ENCODE assay signal across 8 cellular contexts in the genomic region with DNA sequence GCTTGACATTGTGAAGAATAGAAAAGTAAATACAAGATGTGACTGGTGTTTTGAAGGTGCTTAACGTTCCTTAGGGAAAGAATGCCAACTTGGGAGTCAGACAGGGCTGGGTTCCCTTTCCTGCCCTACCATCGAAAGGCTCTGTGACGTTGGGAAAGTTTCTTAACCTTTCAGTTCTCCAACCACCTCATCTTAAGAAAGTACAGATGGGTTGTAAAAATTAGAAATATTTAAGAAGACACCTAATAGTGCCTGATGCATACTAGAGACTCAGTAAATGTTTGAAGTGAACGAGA. TPM values are rescaled to one million over a fixed set of nuclear protein-coding genes. Genes with fewer than 3 reads are reported as not detected.
DNase-seq lines count a peak whose midpoint lies in the region; ATAC-seq and TF ChIP-seq lines count a peak whose summit lies in the region.

No MANE protein-coding gene starts in this region.

- peaks cover 12% of the 10 kb centered on the region; the same call in 1 of the 2 replicates for H3K36me3 ChIP-seq in Karpas-422 (ENCODE audit: insufficient read depth, low read length)
- H3K36me3 ChIP-seq in colonic mucosa: no peaks in the 10 kb centered on the region

- H3K27me3 Mint-ChIP-seq in naive thymus-derived CD8-positive, alpha-beta T cell: no peaks in the 10 kb centered on the region

- TF ChIP-seq CTCF in AG09309 (IDR thresholded peaks at IDR 0.05; ENCODE audit: control insufficient read depth, insufficient read depth, low read depth, low read length, missing control alignments) (no peak), colonic mucosa (IDR thresholded peaks at IDR 0.05) (no peak)

- peaks cover 27 to 69% (median 62%) of the 10 kb centered on the region in 4 donors for H3K4me1 Mint-ChIP-seq in naive thymus-derived CD8-positive, alpha-beta T cell

- H3K27ac ChIP-seq in Karpas-422 (ENCODE audit: low read length) (peak overlapping the region; percentile 60; the same call in 1 of the 2 replicates), colonic mucosa (peak overlapping the region; percentile 98)

- H3K36me3 Mint-ChIP-seq in naive thymus-derived CD8-positive, alpha-beta T cell: peaks cover 0 to 16% (median 0%) of the 10 kb centered on the region in 3 donors

- peaks cover 59% of the 10 kb centered on the region for H3K79me2 ChIP-seq in Karpas-422 (ENCODE audit: low read length)

- no peaks in the 10 kb centered on the region for H3K9me3 ChIP-seq in Karpas-422 (ENCODE audit: low read length)
- H3K9me3 ChIP-seq in colonic mucosa: no peaks in the 10 kb centered on the region

- no peak for ATAC-seq in naive thymus-derived CD8-positive, alpha-beta T cell
- ATAC-seq in GM18520 (IDR thresholded peaks at IDR 0.05; ENCODE audit: unreplicated experiment): no peak

- no peak overlapping the region for H2AFZ ChIP-seq in Karpas-422 (ENCODE audit: low read length)

- peaks cover 54% of the 10 kb centered on the region for H3K4me1 ChIP-seq in Karpas-422 (ENCODE audit: low read length)
- H3K4me1 ChIP-seq in colonic mucosa: peaks cover 16% of the 10 kb centered on the region

- peak overlapping the region; percentile 68 to 95 (median 92) for H3K27ac Mint-ChIP-seq in naive thymus-derived CD8-positive, alpha-beta T cell

- no peaks in the 10 kb centered on the region for H3K9me2 ChIP-seq in Karpas-422 (replicated peaks; ENCODE audit: insufficient read depth, low read length)

- no peak for DNase-seq in AG09309 (ENCODE audit: low read depth)
- DNase-seq in Karpas-422: no peak
- DNase-seq in colonic mucosa: no peak
- DNase-seq in naive thymus-derived CD8-positive, alpha-beta T cell: no peak
- no peak for DNase-seq in activated gamma-delta T cell treated with Interleukin-2 at 50 U/mL for 16 hours
- no peak for DNase-seq in NCI-H1694 (lab: John Stamatoyannopoulos, UW)
- no peak for DNase-seq in NOMO-1 treated with dmso at 0.1 percent for 144 hours (lab: John Stamatoyannopoulos, UW; ENCODE audit: unreplicated experiment)

- no peaks in the 10 kb centered on the region for H3K9me3 Mint-ChIP-seq in naive thymus-derived CD8-positive, alpha-beta T cell

- H3K4me2 ChIP-seq in Karpas-422 (ENCODE audit: low read depth, low read length, poor library complexity, severe bottlenecking): peak overlapping the region; percentile 92

- intact Hi-C loops in colonic mucosa (cut with DNase I): no loop called here

- POLR2A ChIA-PET in naive thymus-derived CD8-positive, alpha-beta T cell (lab: Charles Lee): interaction anchor here (0.5 to 3.8 kb wide), 12 partner anchors 8 to 209 kb away, joined by 3 to 60 read pairs (median 8); a partner anchor contains a TSS

- H3K9ac ChIP-seq in Karpas-422 (ENCODE audit: low read length) (peak overlapping the region; percentile 95), colonic mucosa (ENCODE audit: low read depth in 2 of 2, low read length in 2 of 2) (peak overlapping the region; percentile 70 to 97)

- H3K4me3 ChIP-seq in AG09309 (ENCODE audit: control insufficient read depth, low read depth, low read length): peak overlapping the region; percentile 91
- H3K4me3 ChIP-seq in Karpas-422 (ENCODE audit: low read length): peak overlapping the region; percentile 79
- H3K4me3 ChIP-seq in colonic mucosa: peak overlapping the region; percentile 97

- peak overlapping the region; percentile 85 to 95 (median 90) for H3K4me3 Mint-ChIP-seq in naive thymus-derived CD8-positive, alpha-beta T cell

- peaks cover 24% of the 10 kb centered on the region for H4K20me1 ChIP-seq in Karpas-422 (ENCODE audit: insufficient read depth, low read depth, low read length)

- H3K27me3 ChIP-seq in Karpas-422 (ENCODE audit: low read length) (no peaks in the 10 kb centered on the region), colonic mucosa (no peaks in the 10 kb centered on the region)

RNA-seq across cellular contexts. Expression of a gene that starts 1.1 kb away (rescaled TPM):
- total RNA-seq in Karpas-422 (2014; rRNA removed; shearing (Covaris generic); ENCODE audit: low replicate concordance): 47.6 and 53.4 TPM in 2 replicates
- 10 to 100 TPM; 64.6 to 65.6 TPM for total RNA-seq in colonic mucosa
- 10 to 100 TPM; 64.6 to 73.3 TPM for total RNA-seq in naive thymus-derived CD8-positive, alpha-beta T cell
- polyA plus RNA-seq in naive thymus-derived CD8-positive, alpha-beta T cell: 10 to 100 TPM; 17.2 to 29.3 (median 22.6) TPM

RNA-seq across cellular contexts. Expression of a gene that starts 6.1 kb away (rescaled TPM):
- total RNA-seq in Karpas-422 (2014; rRNA removed; shearing (Covaris generic); ENCODE audit: low replicate concordance): 50.5 and 64.1 TPM in 2 replicates
- total RNA-seq in colonic mucosa: 100 to 1,000 TPM in 1 of 2 donors, 10 to 100 TPM in 1; 52.4 to 108 TPM
- total RNA-seq in naive thymus-derived CD8-positive, alpha-beta T cell: 10 to 100 TPM; 50.5 to 52.6 TPM
- 1 to 10 TPM; 6.7 to 8.2 (median 7.8) TPM for polyA plus RNA-seq in naive thymus-derived CD8-positive, alpha-beta T cell

RNA-seq across cellular contexts. Expression of a gene that starts 25.1 kb away (rescaled TPM):
- 57.8 and 74.1 TPM in 2 replicates for total RNA-seq in Karpas-422 (2014; rRNA removed; shearing (Covaris generic); ENCODE audit: low replicate concordance)
- total RNA-seq in colonic mucosa: 100 to 1,000 TPM in 1 of 2 donors, 10 to 100 TPM in 1; 97.1 to 149 TPM
- total RNA-seq in naive thymus-derived CD8-positive, alpha-beta T cell: 10 to 100 TPM; 56.1 to 60.9 TPM
- 10 to 100 TPM; 67.2 to 79.3 (median 75.9) TPM for polyA plus RNA-seq in naive thymus-derived CD8-positive, alpha-beta T cell

RNA-seq across cellular contexts. Expression of a gene that starts 49.0 kb away (rescaled TPM):
- total RNA-seq in Karpas-422 (2014; rRNA removed; shearing (Covaris generic); ENCODE audit: low replicate concordance): 23.3 and 44.9 TPM in 2 replicates
- total RNA-seq in colonic mucosa: 100 to 1,000 TPM; 106 to 123 TPM
- total RNA-seq in naive thymus-derived CD8-positive, alpha-beta T cell: 1,000 to 10,000 TPM; 1,061 to 1,073 TPM
- polyA plus RNA-seq in naive thymus-derived CD8-positive, alpha-beta T cell: 100 to 1,000 TPM; 491 to 802 (median 518) TPM

RNA-seq across cellular contexts. Expression of a gene that starts 50.4 kb away (rescaled TPM):
- 11.1 and 13.2 TPM in 2 replicates for total RNA-seq in Karpas-422 (2014; rRNA removed; shearing (Covaris generic); ENCODE audit: low replicate concordance)
- 10 to 100 TPM; 27.4 to 38.1 TPM for total RNA-seq in colonic mucosa
- total RNA-seq in naive thymus-derived CD8-positive, alpha-beta T cell: 10 to 100 TPM; 33.2 to 36.7 TPM
- 10 to 100 TPM in 2 of 3 donors, 1 to 10 TPM in 1; 4.3 to 11.6 (median 11.2) TPM for polyA plus RNA-seq in naive thymus-derived CD8-positive, alpha-beta T cell
